Comparison of ENCODE assay signal across 19 cellular contexts in the genomic region with DNA sequence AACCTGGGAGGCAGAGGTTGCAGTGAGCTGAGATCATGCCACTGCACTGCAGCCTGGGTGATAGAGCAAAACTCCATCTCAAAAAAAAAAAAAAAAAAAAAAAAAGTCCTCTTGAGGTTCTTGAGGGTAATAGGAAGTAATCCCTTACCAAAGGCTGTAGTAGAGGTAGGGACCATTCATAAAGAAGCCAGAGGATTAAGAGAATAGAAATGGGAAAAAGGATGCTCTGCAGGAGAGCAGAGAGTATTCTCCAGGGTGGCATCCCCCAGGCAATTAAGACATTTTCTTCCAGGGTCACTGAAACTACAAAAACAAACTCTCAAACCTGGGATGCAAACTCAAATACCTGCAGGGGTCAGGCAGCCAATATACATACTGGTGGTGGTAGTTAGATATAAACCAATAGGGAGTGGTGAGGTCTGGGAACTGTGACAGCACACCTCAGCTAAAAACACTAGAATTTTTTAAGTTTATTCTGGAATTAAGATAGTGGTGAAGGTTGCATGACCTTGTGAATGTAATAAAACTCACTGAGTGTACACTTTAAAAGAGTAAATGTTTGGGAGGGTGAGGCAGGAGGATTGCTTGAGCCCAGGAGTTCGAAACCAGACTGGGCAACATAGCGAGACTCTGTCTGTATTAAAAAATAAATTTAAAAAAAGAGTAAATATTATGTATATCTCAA. TPM values are rescaled to one million over a fixed set of nuclear protein-coding genes. Genes with fewer than 3 reads are reported as not detected.
DNase-seq lines count a peak whose midpoint lies in the region; ATAC-seq and TF ChIP-seq lines count a peak whose summit lies in the region.
"Had no signal": no experiment of that assay in that cellular context is flagged by ENCODE, and none has a peak within 500 bp of the region (broad histone marks: within the 10 kb centered on the region; RNA-seq: fewer than 3 reads in every experiment).

No MANE protein-coding gene starts in this region.

- ATAC-seq in WTC11 (peak; percentile 93), left colon (peak; percentile 61)

- H3K4me3 Mint-ChIP-seq in WTC11: no peak overlapping the region
- H3K4me3 Mint-ChIP-seq: CD4-positive, CD25-positive, alpha-beta regulatory T cell had no signal

- TF ChIP-seq POLR2A in transverse colon (IDR thresholded peaks at IDR 0.05): no peak

- H3K9me3 ChIP-seq in transverse colon (no peaks in the 10 kb centered on the region), ascending aorta (no peaks in the 10 kb centered on the region)
- H3K9me3 ChIP-seq: SJCRH30 had no signal

- peaks cover 23% of the 10 kb centered on the region for H3K9me3 Mint-ChIP-seq in WTC11

- H3K36me3 Mint-ChIP-seq in WTC11: peaks cover 18% of the 10 kb centered on the region

- H3K27me3 ChIP-seq in H7 (ENCODE audit: control insufficient read depth, insufficient read depth, low read length): no peaks in the 10 kb centered on the region
- H3K27me3 ChIP-seq in transverse colon: no peaks in the 10 kb centered on the region
- H3K27me3 ChIP-seq in ascending aorta: no peaks in the 10 kb centered on the region
- H3K27me3 ChIP-seq: SJCRH30 had no signal

- WGBS in transverse colon (ENCODE audit: low coverage in 1 of 2), 2 donors: 63 to 67% methylated on average over 2 of the region's 2 CpGs

- in situ Hi-C loops in transverse colon (cut with MboI; ENCODE audit: low pct_ligation_motif_present in 1 of 4, low pct_unique_long_range_greater_than_20kb in 1 of 4, low sequenced_read_pairs in 3 of 4): no loop called here

- TF ChIP-seq CTCF in WTC11 (IDR thresholded peaks at IDR 0.05) (no peak), transverse colon (IDR thresholded peaks at IDR 0.05) (no peak), ascending aorta (IDR thresholded peaks at IDR 0.05) (no peak)

- H3K4me1 Mint-ChIP-seq in WTC11: peaks cover 15% of the 10 kb centered on the region
- H3K4me1 Mint-ChIP-seq: CD4-positive, CD25-positive, alpha-beta regulatory T cell had no signal

- intact Hi-C loops in left colon (cut with DNase I, micrococcal nuclease) (no loop called here), transverse colon (cut with DNase I; ENCODE audit: low total_unique reads) (no loop called here), ascending aorta (cut with DNase I) (no loop called here)

- H3K4me1 ChIP-seq in transverse colon (peaks cover 0 to 26% (median 6%) of the 10 kb centered on the region in 4 donors), ascending aorta (no peaks in the 10 kb centered on the region)
- H3K4me1 ChIP-seq: SJCRH30 had no signal

- no peak overlapping the region for H3K4me3 ChIP-seq in H7 (ENCODE audit: insufficient read depth, low read depth, low read length)
- no peak overlapping the region for H3K4me3 ChIP-seq in transverse colon
- H3K4me3 ChIP-seq in ascending aorta: no peak overlapping the region
- H3K4me3 ChIP-seq: SJCRH30 had no signal

- no peak overlapping the region for H3K27ac Mint-ChIP-seq in WTC11
- H3K27ac Mint-ChIP-seq: CD4-positive, CD25-positive, alpha-beta regulatory T cell had no signal

- H3K27ac ChIP-seq in transverse colon: peak overlapping the region; percentile 49 to 72 (median 70)
- no peak overlapping the region for H3K27ac ChIP-seq in ascending aorta
- H3K27ac ChIP-seq: SJCRH30 had no signal

- DNase-seq in H7 (peak; percentile 19), WTC11 (ENCODE audit: low spot score) (no peak), left colon (no peak), transverse colon (no peak), ascending aorta (ENCODE audit: low spot score in 2 of 2) (no peak), COLO668 (lab: John Stamatoyannopoulos, UW; ENCODE audit: unreplicated experiment) (no peak), GDM1 (lab: John Stamatoyannopoulos, UW) (no peak)
- DNase-seq: CD4-positive, CD25-positive, alpha-beta regulatory T cell; COR-L47; DMS 273 treated with DMSO at 0.1 percent for 48 hours; DND-41; Kasumi-1; NCI-H1417; NCI-H1694 treated with DMSO at 0.1 percent for 48 hours; NCI-H2081 treated with DMSO at 0.1 percent for 48 hours; NCI-H2171 treated with DMSO at 0.1 percent for 48 hours; NCI-H524 treated with DMSO at 0.1 percent for 48 hours; NCI-H82; SJCRH30 had no signal

- no peak for TF ChIP-seq EP300 in transverse colon (IDR thresholded peaks at IDR 0.05; ENCODE audit: low read depth)

- no peaks in the 10 kb centered on the region for H3K36me3 ChIP-seq in H7 (replicated peaks; ENCODE audit: control insufficient read depth, insufficient read depth, low read length)
- H3K36me3 ChIP-seq in transverse colon: peaks cover 0 to 2% (median 0%) of the 10 kb centered on the region in 4 donors
- H3K36me3 ChIP-seq in ascending aorta: no peaks in the 10 kb centered on the region

- H3K27me3 Mint-ChIP-seq in WTC11 (ENCODE audit: low read depth): no peaks in the 10 kb centered on the region

- POLR2A ChIA-PET in WTC11 (lab: Charles Lee): interaction anchor here (0.9 kb wide), 1 partner anchor 90 kb away, joined by 4 read pairs; no protein-coding TSS in a partner anchor

- CTCF ChIA-PET in WTC11 (lab: Charles Lee): interaction anchor here (1.0 kb wide), 1 partner anchor 305 kb away, joined by 4 read pairs; no protein-coding TSS in a partner anchor

TF ChIP-seq in WTC11, 78 proteins besides CTCF, POLR2A, EP300 and RAD21:
- TF ChIP-seq CDX4 (CRISPR knock-in tag; IDR thresholded peaks at IDR 0.05; ENCODE audit: borderline replicate concordance) (no peak), ZNF281 (CRISPR knock-in tag; IDR thresholded peaks at IDR 0.05) (no peak)

RNA-seq across cellular contexts. Expression of gene RAPH1, which starts 24.7 kb away (rescaled TPM):
- 4.9 and 9.0 TPM in 2 replicates for total RNA-seq in H7 (2014; rRNA removed; shearing (Covaris generic))
- 18.0 to 24.6 TPM (median 18.2 TPM) in 3 replicates for total RNA-seq in WTC11 (2021)
- 10 to 100 TPM; 47.4 to 55.1 TPM for total RNA-seq in left colon
- 100 to 1,000 TPM in 1 of 4 donors, 10 to 100 TPM in 3; 36.0 to 160 (median 41.8) TPM for total RNA-seq in transverse colon
- 49.8 TPM for total RNA-seq in ascending aorta

Comparison
In these comparisons a context has a peak if more than half of its experiments do, and no peak if none do; other contexts are left out.
1. H3K27ac ChIP-seq: peak in transverse colon (4 of 4); none in ascending aorta (0 of 2).